Comparison of ENCODE assay signal across 22 cellular contexts in genomic region chr2:27158468-27158867, GRCh38. TPM values are rescaled to one million over a fixed set of nuclear protein-coding genes. Genes with fewer than 3 reads are reported as not detected.
"Had no signal": no experiment of that assay in that cellular context is flagged by ENCODE, and none has a peak within 500 bp of the region (broad histone marks: within the 10 kb centered on the region; RNA-seq: fewer than 3 reads in every experiment).

No MANE protein-coding gene starts in this region.

- H3K27ac Mint-ChIP-seq: activated CD4-positive, alpha-beta memory T cell treated with anti-CD3 and anti-CD28 coated beads for 36 hours; activated naive CD8-positive, alpha-beta T cell; activated T-helper 1 cell treated with anti-CD3 and anti-CD28 coated beads, Interleukin-12 subunit alpha, Interleukin-12 subunit beta, Interleukin-2, Interleukin-4 antibody, amounts not matched to agents 30 ng/mL and 10 ng/mL and 1 ng/mL, durations not matched to agents 14 hours and 24 hours and 36 hours; natural killer cell treated with Interleukin-12 subunit alpha and Interleukin-12 subunit beta and Interleukin-15 and Interleukin-18, amount 100 ng/mL, for 72 hours; stimulated activated memory B cell treated with anti-CD40 and anti-IgM and Interleukin-4, amounts not matched to agents 10 μg/mL and 1 μg/mL and 100 μg/mL, for 72 hours had no signal

- DNase-seq: activated CD4-positive, alpha-beta memory T cell treated with anti-CD3 and anti-CD28 coated beads for 36 hours; activated T-cell treated with anti-CD3 and anti-CD28 coated beads for 4 hours; cerebellar nuclear complex; cortex of kidney; gastrocnemius medialis; lower lobe of right lung; nucleus accumbens; spleen; stimulated activated CD4-positive, alpha-beta T cell treated with anti-CD3 and anti-CD28 coated beads, Interleukin-4, amount 100 ng/mL, for 4 hours; upper lobe of right lung; WERI-Rb-1 had no signal

- H3K36me3 Mint-ChIP-seq: activated CD4-positive, alpha-beta memory T cell treated with anti-CD3 and anti-CD28 coated beads for 36 hours; activated naive CD8-positive, alpha-beta T cell; natural killer cell treated with Interleukin-12 subunit alpha and Interleukin-12 subunit beta and Interleukin-15 and Interleukin-18, amount 100 ng/mL, for 72 hours; stimulated activated memory B cell treated with anti-CD40 and anti-IgM and Interleukin-4, amounts not matched to agents 10 μg/mL and 1 μg/mL and 100 μg/mL, for 72 hours had no signal

- H3K4me3 ChIP-seq: gastrocnemius medialis, lower lobe of right lung, spleen, upper lobe of right lung had no signal

- H3K4me1 ChIP-seq: gastrocnemius medialis, lower lobe of right lung, spleen, upper lobe of right lung had no signal

- H3K27me3 Mint-ChIP-seq: activated CD4-positive, alpha-beta memory T cell treated with anti-CD3 and anti-CD28 coated beads for 36 hours; activated naive CD8-positive, alpha-beta T cell; natural killer cell treated with Interleukin-12 subunit alpha and Interleukin-12 subunit beta and Interleukin-15 and Interleukin-18, amount 100 ng/mL, for 72 hours had no signal

- H3K27me3 ChIP-seq: gastrocnemius medialis, spleen, upper lobe of right lung had no signal

- H3K9me3 ChIP-seq: gastrocnemius medialis, lower lobe of right lung, spleen, upper lobe of right lung had no signal

- H3K27ac ChIP-seq: gastrocnemius medialis, lower lobe of right lung, spleen, upper lobe of right lung, WERI-Rb-1 had no signal

- ATAC-seq: esophagus mucosa; gastrocnemius medialis; stimulated activated memory B cell treated with anti-CD40 and anti-IgM and Interleukin-4, amounts not matched to agents 10 μg/mL and 1 μg/mL and 100 μg/mL, for 72 hours had no signal

- H3K36me3 ChIP-seq: gastrocnemius medialis, lower lobe of right lung, spleen, upper lobe of right lung, WERI-Rb-1 had no signal

- H3K9me3 Mint-ChIP-seq: activated CD4-positive, alpha-beta memory T cell treated with anti-CD3 and anti-CD28 coated beads for 36 hours; activated T-helper 1 cell treated with anti-CD3 and anti-CD28 coated beads, Interleukin-12 subunit alpha, Interleukin-12 subunit beta, Interleukin-2, Interleukin-4 antibody, amounts not matched to agents 30 ng/mL and 10 ng/mL and 1 ng/mL, durations not matched to agents 14 hours and 24 hours and 36 hours; natural killer cell treated with Interleukin-12 subunit alpha and Interleukin-12 subunit beta and Interleukin-15 and Interleukin-18, amount 100 ng/mL, for 72 hours; stimulated activated memory B cell treated with anti-CD40 and anti-IgM and Interleukin-4, amounts not matched to agents 10 μg/mL and 1 μg/mL and 100 μg/mL, for 72 hours had no signal

- H3K4me3 Mint-ChIP-seq: activated CD4-positive, alpha-beta memory T cell treated with anti-CD3 and anti-CD28 coated beads for 36 hours; activated naive CD8-positive, alpha-beta T cell; activated T-helper 1 cell treated with anti-CD3 and anti-CD28 coated beads, Interleukin-12 subunit alpha, Interleukin-12 subunit beta, Interleukin-2, Interleukin-4 antibody, amounts not matched to agents 30 ng/mL and 10 ng/mL and 1 ng/mL, durations not matched to agents 14 hours and 24 hours and 36 hours; natural killer cell treated with Interleukin-12 subunit alpha and Interleukin-12 subunit beta and Interleukin-15 and Interleukin-18, amount 100 ng/mL, for 72 hours; stimulated activated memory B cell treated with anti-CD40 and anti-IgM and Interleukin-4, amounts not matched to agents 10 μg/mL and 1 μg/mL and 100 μg/mL, for 72 hours had no signal

RNA-seq across cellular contexts. Expression of gene TCF23, which starts 9.7 kb away (rescaled TPM):
- total RNA-seq: activated CD4-positive, alpha-beta memory T cell treated with anti-CD3 and anti-CD28 coated beads for 36 hours; activated T-helper 1 cell treated with anti-CD3 and anti-CD28 coated beads, Interleukin-12 subunit alpha, Interleukin-12 subunit beta, Interleukin-2, Interleukin-4 antibody, amounts not matched to agents 30 ng/mL and 10 ng/mL and 1 ng/mL, durations not matched to agents 14 hours and 24 hours and 36 hours; bronchial epithelial cell; esophagus mucosa; natural killer cell treated with Interleukin-12 subunit alpha and Interleukin-12 subunit beta and Interleukin-15 and Interleukin-18, amount 100 ng/mL, for 72 hours; renal cortical epithelial cell; T-helper 2 cell treated with Interferon-gamma antibody and Interleukin-4, amounts not matched to agents 100 ng/mL and 5 ng/mL, for 36 hours; upper lobe of right lung had no signal
- polyA plus RNA-seq: keratinocyte had no signal

RNA-seq across cellular contexts. Expression of gene PRR30, which starts 19.3 kb away (rescaled TPM):
- total RNA-seq: activated CD4-positive, alpha-beta memory T cell treated with anti-CD3 and anti-CD28 coated beads for 36 hours; activated T-helper 1 cell treated with anti-CD3 and anti-CD28 coated beads, Interleukin-12 subunit alpha, Interleukin-12 subunit beta, Interleukin-2, Interleukin-4 antibody, amounts not matched to agents 30 ng/mL and 10 ng/mL and 1 ng/mL, durations not matched to agents 14 hours and 24 hours and 36 hours; bronchial epithelial cell; esophagus mucosa; gastrocnemius medialis; lower lobe of right lung; mesenteric fat pad; natural killer cell treated with Interleukin-12 subunit alpha and Interleukin-12 subunit beta and Interleukin-15 and Interleukin-18, amount 100 ng/mL, for 72 hours; renal cortical epithelial cell; spleen; T-helper 2 cell treated with Interferon-gamma antibody and Interleukin-4, amounts not matched to agents 100 ng/mL and 5 ng/mL, for 36 hours; upper lobe of right lung had no signal
- polyA plus RNA-seq: keratinocyte, spleen, thymus had no signal

RNA-seq across cellular contexts. Expression of gene ABHD1, which starts 34.9 kb away (rescaled TPM):
- total RNA-seq: bronchial epithelial cell, esophagus mucosa, mesenteric fat pad had no signal
- polyA plus RNA-seq: keratinocyte had no signal
